In genomic region chr12:65535951-65536350, GRCh38 we compare ENCODE assay signal across 29 cellular contexts.
DNase-seq lines count a peak whose midpoint lies in the region; ATAC-seq, FAIRE-seq and TF ChIP-seq lines count a peak whose summit lies in the region.
"Had no signal": no experiment of that assay in that cellular context is flagged by ENCODE, and none has a peak within 500 bp of the region (broad histone marks: within the 10 kb centered on the region; RNA-seq: fewer than 3 reads in every experiment).

No MANE protein-coding gene starts in this region.

- DNase-seq in MCF 10A (ENCODE audit: unreplicated experiment) (no peak), breast epithelium (ENCODE audit: low spot score in 2 of 2) (no peak), amniotic epithelial cell (ENCODE audit: low read depth) (peak; percentile 44), keratinocyte (ENCODE audit: low read depth, low spot score) (no peak), HuH-7 (ENCODE audit: low spot score) (no peak)
- DNase-seq in activated CD8-positive, alpha-beta T cell treated with anti-CD3 and anti-CD28 coated beads, Interleukin-2, amount 10 ng/mL, durations not matched to agents 7 days and 5 days, result no peak
- no peak for DNase-seq in activated CD8-positive, alpha-beta memory T cell treated with anti-CD3 and anti-CD28 coated beads, Interleukin-2, amount 50 U/mL, for 48 hours
- DNase-seq: 8988T; activated CD4-positive, alpha-beta T cell treated with anti-CD3 and anti-CD28 coated beads, Interleukin-2, amount 50 U/mL, for 4 hours; activated T-cell treated with anti-CD3 and anti-CD28 coated beads, Interleukin-2, amount 50 U/mL, for 4 hours; body of pancreas; hypothalamus; midbrain; NCI-H1092 treated with DMSO at 0.1 percent for 48 hours; NCI-H2081; NCI-H510A; psoas muscle; SHP77; stimulated activated CD4-positive, alpha-beta T cell treated with anti-CD3 and anti-CD28 coated beads, Interleukin-4, amount 100 ng/mL, for 24 hours; stomach; uterus; WERI-Rb-1 had no signal

- no peaks in the 10 kb centered on the region for H3K79me2 ChIP-seq in keratinocyte (ENCODE audit: control insufficient read depth, insufficient read depth, low read length)

- CTCF ChIA-PET in MCF 10A (lab: Yijun Ruan, JAX), result no interaction called here
- CTCF ChIA-PET in activated CD8-positive, alpha-beta T cell treated with anti-CD3 and anti-CD28 coated beads, Interleukin-2, amount 10 ng/mL, durations not matched to agents 7 days and 5 days (lab: Charles Lee), result no interaction called here

- H3K4me1 Mint-ChIP-seq in MCF 10A (ENCODE audit: insufficient read depth, unreplicated experiment), result peaks cover 44% of the 10 kb centered on the region
- peaks cover 7% of the 10 kb centered on the region for H3K4me1 Mint-ChIP-seq in activated CD8-positive, alpha-beta T cell treated with anti-CD3 and anti-CD28 coated beads, Interleukin-2, amount 10 ng/mL, durations not matched to agents 7 days and 5 days (ENCODE audit: low read depth)
- H3K4me1 Mint-ChIP-seq: CD14-positive monocyte had no signal

- H3K4me1 ChIP-seq in breast epithelium (peaks cover 0 to 9% of the 10 kb centered on the region in 2 donors), keratinocyte (ENCODE audit: control insufficient read depth, extremely low read depth, insufficient read depth, low read length) (peaks cover 52% of the 10 kb centered on the region), thymus (ENCODE audit: control insufficient read depth, insufficient read depth, low read length) (no peaks in the 10 kb centered on the region)
- H3K4me1 ChIP-seq: psoas muscle had no signal

- H3K9me1 ChIP-seq in keratinocyte (ENCODE audit: control insufficient read depth, extremely low read depth, insufficient read depth, low read length), result no peaks in the 10 kb centered on the region

- no peaks in the 10 kb centered on the region for H4K20me1 ChIP-seq in keratinocyte (ENCODE audit: control insufficient read depth, extremely low read depth, insufficient read depth, low read length)

- peak overlapping the region; percentile 84 for H3K27ac Mint-ChIP-seq in MCF 10A (ENCODE audit: low read depth, unreplicated experiment)
- no peak overlapping the region for H3K27ac Mint-ChIP-seq in activated CD8-positive, alpha-beta T cell treated with anti-CD3 and anti-CD28 coated beads, Interleukin-2, amount 10 ng/mL, durations not matched to agents 7 days and 5 days
- H3K27ac Mint-ChIP-seq: activated naive CD8-positive, alpha-beta T cell; CD14-positive monocyte; neural progenitor cell; T-helper 1 cell treated with Interleukin-12 subunit alpha and Interleukin-12 subunit beta and Interleukin-4 antibody, amounts not matched to agents 30 μg/mL and 1 μg/mL, for 36 hours had no signal

- no peaks in the 10 kb centered on the region for H3K9me3 Mint-ChIP-seq in MCF 10A (ENCODE audit: unreplicated experiment)
- peaks cover 14% of the 10 kb centered on the region for H3K9me3 Mint-ChIP-seq in activated CD8-positive, alpha-beta T cell treated with anti-CD3 and anti-CD28 coated beads, Interleukin-2, amount 10 ng/mL, durations not matched to agents 7 days and 5 days (ENCODE audit: insufficient read depth)

- dilution Hi-C loops in keratinocyte (cut with MboI; ENCODE audit: extremely low pct_ligation_motif_present, low sequenced_read_pairs), result no loop called here

- no peak for FAIRE-seq in keratinocyte (lab: Jason Lieb, UNC)

- intact Hi-C loops in MCF 10A (cut with micrococcal nuclease), result no loop called here
- intact Hi-C loops in breast epithelium (cut with DNase I; ENCODE audit: low total_unique reads), result no loop called here

- H3K4me3 ChIP-seq in breast epithelium (no peak overlapping the region), keratinocyte (ENCODE audit: control insufficient read depth in 2 of 3, extremely low read depth in 1 of 3, insufficient read depth in 2 of 3, low read depth in 1 of 3, low read length in 3 of 3) (no peak overlapping the region), thymus (ENCODE audit: low read length) (no peak overlapping the region)
- H3K4me3 ChIP-seq: body of pancreas, coronary artery, neural progenitor cell, psoas muscle, stomach, uterus had no signal

- peak overlapping the region; percentile 10 for H3K9ac ChIP-seq in keratinocyte (ENCODE audit: control insufficient read depth, extremely low read depth, insufficient read depth, low read length)
- H3K9ac ChIP-seq: KMS-11, neural progenitor cell had no signal

- 97% methylated on average over 2 of the region's 2 CpGs for WGBS in thymus

- POLR2A ChIA-PET in MCF 10A (lab: Yijun Ruan, JAX), result no interaction called here
- POLR2A ChIA-PET in activated CD8-positive, alpha-beta T cell treated with anti-CD3 and anti-CD28 coated beads, Interleukin-2, amount 10 ng/mL, durations not matched to agents 7 days and 5 days (lab: Charles Lee), result no interaction called here

- TF ChIP-seq CTCF in MCF 10A (IDR thresholded peaks at IDR 0.05; ENCODE audit: unreplicated experiment) (no peak), breast epithelium (IDR thresholded peaks at IDR 0.05) (no peak), keratinocyte (optimal IDR thresholded peaks at IDR 0.05 in 1 of 3, IDR thresholded peaks at IDR 0.05 in 1 of 3, conservative IDR thresholded peaks at IDR 0.05 in 1 of 3; ENCODE audit: extremely low read depth in 1 of 3, insufficient read depth in 2 of 3, low read length in 3 of 3) (no peak)

- no TSS peak for BruUV-seq in MCF 10A (replicated peaks; lab: Mats Ljungman, UMichigan)

- H3K27ac ChIP-seq in breast epithelium, result no peak overlapping the region
- H3K27ac ChIP-seq in keratinocyte (ENCODE audit: control insufficient read depth, insufficient read depth, low read length), result peak overlapping the region; percentile 91
- peak overlapping the region; percentile 33 for H3K27ac ChIP-seq in thymus (ENCODE audit: low read depth)
- H3K27ac ChIP-seq: body of pancreas, KMS-11, neural progenitor cell, psoas muscle, stomach, WERI-Rb-1 had no signal

- TF ChIP-seq POLR2A in breast epithelium (IDR thresholded peaks at IDR 0.05), result no peak

- ATAC-seq in activated CD8-positive, alpha-beta T cell treated with anti-CD3 and anti-CD28 coated beads, Interleukin-2, amount 10 ng/mL, durations not matched to agents 7 days and 5 days, result no peak
- ATAC-seq: activated T-cell treated with anti-CD3 and anti-CD28 coated beads, Interleukin-2, amount 50 U/mL, for 4 hours; body of pancreas; psoas muscle had no signal

- H3K36me3 ChIP-seq in breast epithelium (no peaks in the 10 kb centered on the region), keratinocyte (ENCODE audit: control insufficient read depth in 2 of 2, extremely low read depth in 1 of 2, insufficient read depth in 2 of 2, low read length in 2 of 2) (no peaks in the 10 kb centered on the region), thymus (ENCODE audit: control insufficient read depth, insufficient read depth) (no peaks in the 10 kb centered on the region)
- H3K36me3 ChIP-seq: neural progenitor cell, stomach, uterus, WERI-Rb-1 had no signal

- peak overlapping the region; percentile 54 for H3K4me2 ChIP-seq in keratinocyte (ENCODE audit: control insufficient read depth, extremely low read depth, insufficient read depth, low read depth, low read length)
- H3K4me2 ChIP-seq: KMS-11, neural progenitor cell had no signal

- peaks cover 5% of the 10 kb centered on the region for H3K36me3 Mint-ChIP-seq in MCF 10A (ENCODE audit: insufficient read depth, unreplicated experiment)
- no peaks in the 10 kb centered on the region for H3K36me3 Mint-ChIP-seq in activated CD8-positive, alpha-beta T cell treated with anti-CD3 and anti-CD28 coated beads, Interleukin-2, amount 10 ng/mL, durations not matched to agents 7 days and 5 days (ENCODE audit: low read depth)
- H3K36me3 Mint-ChIP-seq: activated naive CD8-positive, alpha-beta T cell; CD14-positive monocyte; neural progenitor cell had no signal

- H3K9me3 ChIP-seq in breast epithelium (peaks cover 6 to 13% of the 10 kb centered on the region in 2 donors), keratinocyte (ENCODE audit: control insufficient read depth, low read depth, low read length) (peaks cover 2% of the 10 kb centered on the region), thymus (ENCODE audit: control insufficient read depth) (no peaks in the 10 kb centered on the region)
- H3K9me3 ChIP-seq: uterus had no signal

- H3K4me3 Mint-ChIP-seq in MCF 10A (ENCODE audit: unreplicated experiment), result no peak overlapping the region
- no peak overlapping the region for H3K4me3 Mint-ChIP-seq in activated CD8-positive, alpha-beta T cell treated with anti-CD3 and anti-CD28 coated beads, Interleukin-2, amount 10 ng/mL, durations not matched to agents 7 days and 5 days
- H3K4me3 Mint-ChIP-seq: activated naive CD8-positive, alpha-beta T cell; activated T-cell treated with anti-CD3 and anti-CD28 coated beads, Interleukin-2, amount 50 U/mL, for 4 hours; CD14-positive monocyte; neural progenitor cell; T-helper 1 cell treated with Interleukin-12 subunit alpha and Interleukin-12 subunit beta and Interleukin-4 antibody, amounts not matched to agents 30 μg/mL and 1 μg/mL, for 36 hours had no signal

- H3K27me3 Mint-ChIP-seq in MCF 10A (ENCODE audit: insufficient read depth, unreplicated experiment), result no peaks in the 10 kb centered on the region
- H3K27me3 Mint-ChIP-seq in activated CD8-positive, alpha-beta T cell treated with anti-CD3 and anti-CD28 coated beads, Interleukin-2, amount 10 ng/mL, durations not matched to agents 7 days and 5 days (ENCODE audit: low read depth), result no peaks in the 10 kb centered on the region
- H3K27me3 Mint-ChIP-seq: activated naive CD8-positive, alpha-beta T cell had no signal

- H3K27me3 ChIP-seq in breast epithelium, result no peaks in the 10 kb centered on the region
- H3K27me3 ChIP-seq in keratinocyte (ENCODE audit: control insufficient read depth, extremely low read depth, insufficient read depth, low read length), result no peaks in the 10 kb centered on the region
- no peaks in the 10 kb centered on the region for H3K27me3 ChIP-seq in thymus (ENCODE audit: control insufficient read depth, insufficient read depth)
- H3K27me3 ChIP-seq: body of pancreas, neural progenitor cell, stomach, uterus had no signal

- no peak overlapping the region for H2AFZ ChIP-seq in keratinocyte (ENCODE audit: control insufficient read depth, low read length)
- H2AFZ ChIP-seq: neural progenitor cell had no signal

Comparison
In these comparisons a context has a peak if more than half of its experiments do, and no peak if none do; other contexts are left out.
1. H3K27ac ChIP-seq: peak in keratinocyte (single experiment) and thymus (single experiment); none in breast epithelium (0 of 2).